23 cellular contexts compared by ENCODE assay signal in the genomic region with DNA sequence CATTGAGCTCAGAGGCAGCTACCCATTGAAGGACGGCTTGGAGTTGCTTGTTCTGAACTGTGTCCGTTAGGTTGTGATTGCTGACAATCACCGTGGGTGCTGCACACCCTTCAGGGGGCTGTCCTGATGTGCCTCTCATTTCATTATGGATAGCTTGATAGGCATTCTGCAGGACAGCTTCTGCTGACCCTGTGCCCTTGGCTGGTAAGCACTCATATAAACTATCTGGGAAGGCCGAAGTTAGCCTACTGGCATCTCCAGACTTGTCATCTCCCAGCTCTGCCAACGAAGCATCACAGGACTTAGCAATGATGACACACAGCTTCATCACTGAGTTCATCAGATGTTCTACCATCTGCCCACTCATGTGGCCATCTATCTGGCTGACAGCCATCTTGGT.
"Had no signal": no experiment of that assay in that cellular context is flagged by ENCODE, and none has a peak within 500 bp of the region (broad histone marks: within the 10 kb centered on the region; RNA-seq: fewer than 3 reads in every experiment).

No MANE protein-coding gene starts in this region.

- H3K9me3 ChIP-seq: colonic mucosa, esophagus muscularis mucosa, gastrocnemius medialis, ovary, right lobe of liver, thoracic aorta, tibial nerve, upper lobe of left lung, uterus had no signal

- H3K27me3 ChIP-seq: colonic mucosa, gastrocnemius medialis, ovary, right lobe of liver, tibial nerve, upper lobe of left lung, uterus had no signal

- H3K4me1 ChIP-seq: colonic mucosa, esophagus muscularis mucosa, gastrocnemius medialis, right lobe of liver, tibial nerve, upper lobe of left lung, uterus had no signal

- DNase-seq: colonic mucosa; effector CD8-positive, alpha-beta T cell; endodermal cell; gastrocnemius medialis; head of caudate nucleus; mesendoderm; naive thymus-derived CD8-positive, alpha-beta T cell; nephron progenitor cell; occipital lobe; ovary; posterior cingulate gyrus; retina; right lobe of liver; small intestine; stimulated activated CD4-positive, alpha-beta T cell treated with anti-CD3 and anti-CD28 coated beads, Interleukin-15, amount 100 ng/mL, for 24 hours; stimulated activated CD4-positive, alpha-beta T cell treated with anti-CD3 and anti-CD28 coated beads, Interleukin-2, amount 100 ng/mL, for 48 hours; stimulated activated naive B cell treated with anti-CD40 and anti-IgM and Interleukin-4, amounts not matched to agents 10 μg/mL and 1 μg/mL and 100 μg/mL, for 72 hours; upper lobe of left lung; uterus had no signal

- ATAC-seq: gastrocnemius medialis; left lobe of liver; naive thymus-derived CD8-positive, alpha-beta T cell; right lobe of liver; stimulated activated naive B cell treated with anti-CD40 and anti-IgM and Interleukin-4, amounts not matched to agents 10 μg/mL and 1 μg/mL and 100 μg/mL, for 72 hours had no signal

- H3K4me3 ChIP-seq: colonic mucosa, esophagus muscularis mucosa, gastrocnemius medialis, ovary, right lobe of liver, thoracic aorta, tibial nerve, upper lobe of left lung, uterus had no signal

- H3K27ac ChIP-seq: colonic mucosa, esophagus muscularis mucosa, gastrocnemius medialis, ovary, right lobe of liver, thoracic aorta, tibial nerve, upper lobe of left lung, uterus had no signal

- H3K36me3 ChIP-seq: colonic mucosa, esophagus muscularis mucosa, gastrocnemius medialis, ovary, right lobe of liver, thoracic aorta, tibial nerve, upper lobe of left lung, uterus had no signal
